In genomic region chr1:205517763-205518162, GRCh38 we compare ENCODE assay signal across 20 cellular contexts.
"Had no signal": no experiment of that assay in that cellular context is flagged by ENCODE, and none has a peak within 500 bp of the region (broad histone marks: within the 10 kb centered on the region; RNA-seq: fewer than 3 reads in every experiment).

No MANE protein-coding gene starts in this region.

- H3K4me2 ChIP-seq: smooth muscle cell had no signal

- H3K4me3 ChIP-seq: adrenal gland, breast epithelium, coronary artery, gastroesophageal sphincter, smooth muscle cell, upper lobe of left lung had no signal

- H3K9me3 ChIP-seq: adrenal gland, breast epithelium, gastroesophageal sphincter, upper lobe of left lung had no signal

- ATAC-seq: activated T-helper 17 cell treated with anti-CD3 and anti-CD28 coated beads, Interleukin-2, amount 50 U/mL, for 72 hours; gastroesophageal sphincter; left lobe of liver; sciatic nerve; SK-N-SH treated with all-trans-retinoic acid at 6 μM for 48 hours had no signal

- H3K36me3 ChIP-seq: adrenal gland, breast epithelium, gastroesophageal sphincter, upper lobe of left lung had no signal

- FAIRE-seq: astrocyte, keratinocyte had no signal

- H3K27me3 ChIP-seq: adrenal gland, breast epithelium, upper lobe of left lung had no signal

- DNase-seq: activated CD4-positive, alpha-beta T cell treated with anti-CD3 and anti-CD28 coated beads for 1 hour; activated CD4-positive, alpha-beta T cell treated with anti-CD3 and anti-CD28 coated beads, Interleukin-2, amount 50 U/mL, for 4 hours; activated CD8-positive, alpha-beta memory T cell treated with anti-CD3 and anti-CD28 coated beads for 24 hours; activated CD8-positive, alpha-beta memory T cell treated with anti-CD3 and anti-CD28 coated beads, Interleukin-2, amount 50 U/mL, for 4 hours; activated T-cell treated with anti-CD3 and anti-CD28 coated beads, Interleukin-2, amount 50 U/mL, for 24 hours; adrenal gland; endodermal cell; stimulated activated CD4-positive, alpha-beta T cell treated with anti-CD3 and anti-CD28 coated beads, Interleukin-4, amount 100 ng/mL, for 1 hour; stimulated activated naive CD4-positive, alpha-beta T cell; upper lobe of left lung had no signal
